19 cellular contexts compared by ENCODE assay signal in genomic region chr17:82803606-82804005, GRCh38. TPM values are rescaled to one million over a fixed set of nuclear protein-coding genes. Genes with fewer than 3 reads are reported as not detected.
A peak's percentile ranks its signal among the peaks of the same experiment; 100 is the strongest.
DNase-seq lines count a peak whose midpoint lies in the region; ATAC-seq, FAIRE-seq and TF ChIP-seq lines count a peak whose summit lies in the region.
"Had no signal": no experiment of that assay in that cellular context is flagged by ENCODE, and none has a peak within 500 bp of the region (broad histone marks: within the 10 kb centered on the region; RNA-seq: fewer than 3 reads in every experiment).

No MANE protein-coding gene starts in this region.

- H3K9me2 ChIP-seq in PC-3 (replicated peaks; ENCODE audit: low read length): no peaks in the 10 kb centered on the region

- H3K4me3 Mint-ChIP-seq in MCF 10A (ENCODE audit: unreplicated experiment) (no peak overlapping the region), endodermal cell (no peak overlapping the region)
- no peak overlapping the region for H3K4me3 Mint-ChIP-seq in stimulated activated effector memory CD8-positive, alpha-beta T cell treated with anti-CD3 and anti-CD28 coated beads, Interleukin-12 subunit alpha, Interleukin-12 subunit beta, amount 100 ng/mL, for 72 hours
- H3K4me3 Mint-ChIP-seq: CD4-positive, alpha-beta T cell; IgD-negative memory B cell had no signal

- in situ Hi-C loops in mammary epithelial cell (cut with MboI; ENCODE audit: low sequenced_read_pairs in 2 of 2): no loop called here

- no peak overlapping the region for H3K4me3 ChIP-seq in mammary epithelial cell (replicated peaks in 1 of 3; ENCODE audit: insufficient read depth in 1 of 3, low read depth in 2 of 3, low read length in 3 of 3)
- H3K4me3 ChIP-seq in HUES6 (ENCODE audit: low read depth, low read length): no peak overlapping the region
- no peak overlapping the region for H3K4me3 ChIP-seq in endodermal cell (ENCODE audit: low read length)
- no peak overlapping the region for H3K4me3 ChIP-seq in PC-3 (ENCODE audit: low read length)
- H3K4me3 ChIP-seq in smooth muscle cell: no peak overlapping the region
- H3K4me3 ChIP-seq: BLaER1 treated with 17β-estradiol and CSF1 and Interleukin-3, amounts not matched to agents 10 nM and 100 nM; GM12878 had no signal

- POLR2A ChIA-PET in MCF 10A (lab: Yijun Ruan, JAX): no interaction called here
- POLR2A ChIA-PET in PC-3 (lab: Charles Lee; ENCODE audit: unreplicated experiment): no interaction called here

- TF ChIP-seq CTCF in MCF 10A (IDR thresholded peaks at IDR 0.05; ENCODE audit: unreplicated experiment): no peak
- TF ChIP-seq CTCF in mammary epithelial cell (conservative IDR thresholded peaks at IDR 0.05 in 1 of 2, IDR thresholded peaks at IDR 0.05 in 1 of 2; ENCODE audit: extremely low read depth in 1 of 2, insufficient read depth in 1 of 2, low read depth in 1 of 2, low read length in 2 of 2): no peak
- no peak for TF ChIP-seq CTCF in endodermal cell (conservative IDR thresholded peaks at IDR 0.05)
- no peak for TF ChIP-seq CTCF in PC-3 (conservative IDR thresholded peaks at IDR 0.05; ENCODE audit: low read depth, low read length)
- no peak for TF ChIP-seq CTCF in smooth muscle cell (IDR thresholded peaks at IDR 0.05; ENCODE audit: borderline replicate concordance, insufficient read depth, poor library complexity, severe bottlenecking)

- no peak for ATAC-seq in stimulated activated effector memory CD8-positive, alpha-beta T cell treated with anti-CD3 and anti-CD28 coated beads, Interleukin-12 subunit alpha, Interleukin-12 subunit beta, amount 100 ng/mL, for 72 hours
- no peak for ATAC-seq in PC-3
- ATAC-seq: GM12878 had no signal

- H3K27me3 Mint-ChIP-seq in MCF 10A (ENCODE audit: insufficient read depth, unreplicated experiment) (no peaks in the 10 kb centered on the region), endodermal cell (ENCODE audit: insufficient read depth) (no peaks in the 10 kb centered on the region)
- H3K27me3 Mint-ChIP-seq: CD4-positive, alpha-beta T cell; IgD-negative memory B cell had no signal

- H3K27ac ChIP-seq in mammary epithelial cell (ENCODE audit: insufficient read depth, low read depth, low read length): no peak overlapping the region
- H3K27ac ChIP-seq in HUES6 (ENCODE audit: low read depth, low read length): no peak overlapping the region
- no peak overlapping the region for H3K27ac ChIP-seq in endodermal cell (ENCODE audit: low read depth, low read length)
- H3K27ac ChIP-seq in PC-3 (ENCODE audit: low read length): no peak overlapping the region
- H3K27ac ChIP-seq in smooth muscle cell (ENCODE audit: low read depth): no peak overlapping the region
- H3K27ac ChIP-seq: 22Rv1; BLaER1 treated with 17β-estradiol and CSF1 and Interleukin-3, amounts not matched to agents 10 nM and 100 nM had no signal

- no TSS peak for BruUV-seq in MCF 10A (replicated peaks; lab: Mats Ljungman, UMichigan)
- no TSS peak for BruUV-seq in mammary epithelial cell (replicated peaks; lab: Mats Ljungman, UMichigan)
- no TSS peak for BruUV-seq in PC-3 (replicated peaks; lab: Mats Ljungman, UMichigan)

- no peak overlapping the region for H2AFZ ChIP-seq in mammary epithelial cell (ENCODE audit: low read depth, low read length)
- H2AFZ ChIP-seq in PC-3 (ENCODE audit: low read length): no peak overlapping the region
- no peak overlapping the region for H2AFZ ChIP-seq in smooth muscle cell (ENCODE audit: low read depth)

- H3K4me2 ChIP-seq in mammary epithelial cell (ENCODE audit: insufficient read depth, low read depth, low read length): no peak overlapping the region
- H3K4me2 ChIP-seq in PC-3 (ENCODE audit: low read length): no peak overlapping the region
- H3K4me2 ChIP-seq in smooth muscle cell: no peak overlapping the region
- H3K4me2 ChIP-seq: BLaER1 treated with 17β-estradiol and CSF1 and Interleukin-3, amounts not matched to agents 10 nM and 100 nM had no signal

- H3K4me1 Mint-ChIP-seq in MCF 10A (ENCODE audit: insufficient read depth, unreplicated experiment) (no peaks in the 10 kb centered on the region), endodermal cell (no peaks in the 10 kb centered on the region)
- peaks cover 26% of the 10 kb centered on the region for H3K4me1 Mint-ChIP-seq in stimulated activated effector memory CD8-positive, alpha-beta T cell treated with anti-CD3 and anti-CD28 coated beads, Interleukin-12 subunit alpha, Interleukin-12 subunit beta, amount 100 ng/mL, for 72 hours

- FAIRE-seq in H54 (lab: Jason Lieb, UNC): no peak
- FAIRE-seq: GM12878, GM18507 had no signal

- H3K9me3 Mint-ChIP-seq in MCF 10A (ENCODE audit: unreplicated experiment) (peaks cover 7% of the 10 kb centered on the region), endodermal cell (peaks cover 31% of the 10 kb centered on the region)
- no peaks in the 10 kb centered on the region for H3K9me3 Mint-ChIP-seq in stimulated activated effector memory CD8-positive, alpha-beta T cell treated with anti-CD3 and anti-CD28 coated beads, Interleukin-12 subunit alpha, Interleukin-12 subunit beta, amount 100 ng/mL, for 72 hours
- H3K9me3 Mint-ChIP-seq: CD4-positive, alpha-beta T cell had no signal

- no peaks in the 10 kb centered on the region for H3K9me3 ChIP-seq in mammary epithelial cell (replicated peaks; ENCODE audit: insufficient read depth, low read length)
- H3K9me3 ChIP-seq in HUES6 (ENCODE audit: control insufficient read depth, insufficient read depth, low read depth, low read length): peaks cover 16% of the 10 kb centered on the region
- H3K9me3 ChIP-seq in endodermal cell (ENCODE audit: control insufficient read depth, low read length): no peaks in the 10 kb centered on the region
- no peaks in the 10 kb centered on the region for H3K9me3 ChIP-seq in PC-3 (ENCODE audit: low read length)
- no peaks in the 10 kb centered on the region for H3K9me3 ChIP-seq in smooth muscle cell (replicated peaks; ENCODE audit: low read depth)

- TF ChIP-seq POLR2A in H54 (IDR thresholded peaks at IDR 0.05; ENCODE audit: low read depth, low read length): no peak

- H3K4me1 ChIP-seq in mammary epithelial cell (ENCODE audit: insufficient read depth, low read length) (no peaks in the 10 kb centered on the region), HUES6 (ENCODE audit: control insufficient read depth, insufficient read depth, low read length) (no peaks in the 10 kb centered on the region), endodermal cell (ENCODE audit: control insufficient read depth, insufficient read depth, low read length) (no peaks in the 10 kb centered on the region), PC-3 (ENCODE audit: insufficient read depth, low read length) (no peaks in the 10 kb centered on the region), smooth muscle cell (ENCODE audit: low read depth) (no peaks in the 10 kb centered on the region)

- DNase-seq in MCF 10A (ENCODE audit: unreplicated experiment) (no peak), mammary epithelial cell (no peak), endodermal cell (no peak), PC-3 (no peak), smooth muscle cell (lab: John Stamatoyannopoulos, UW; ENCODE audit: unreplicated experiment) (no peak), H54 (ENCODE audit: insufficient read length, low spot score) (no peak)
- DNase-seq in stimulated activated effector memory CD8-positive, alpha-beta T cell treated with anti-CD3 and anti-CD28 coated beads, Interleukin-12 subunit alpha, Interleukin-12 subunit beta, amount 100 ng/mL, for 72 hours (ENCODE audit: low spot score in 2 of 2): no peak
- DNase-seq: AML-193; Calu3; CD4-positive, alpha-beta T cell; DMS 273 treated with DMSO at 0.1 percent for 48 hours had no signal

- H3K36me3 ChIP-seq in mammary epithelial cell (ENCODE audit: insufficient read depth, low read length): no peaks in the 10 kb centered on the region
- H3K36me3 ChIP-seq in HUES6 (ENCODE audit: control insufficient read depth, insufficient read depth, low read length): peaks cover 61% of the 10 kb centered on the region
- H3K36me3 ChIP-seq in endodermal cell (ENCODE audit: control insufficient read depth, insufficient read depth, low read length): peaks cover 28% of the 10 kb centered on the region
- no peaks in the 10 kb centered on the region for H3K36me3 ChIP-seq in PC-3 (ENCODE audit: low read depth, low read length)
- no peaks in the 10 kb centered on the region for H3K36me3 ChIP-seq in smooth muscle cell (ENCODE audit: low read depth)

- dilution Hi-C loops in mammary epithelial cell (cut with HindIII; ENCODE audit: low sequenced_read_pairs): no loop called here

- H3F3A ChIP-seq in PC-3 (ENCODE audit: low read length, unreplicated experiment): no peaks in the 10 kb centered on the region
- H3F3A ChIP-seq in smooth muscle cell (ENCODE audit: low read depth): no peaks in the 10 kb centered on the region

- H3K27ac Mint-ChIP-seq in MCF 10A (ENCODE audit: low read depth, unreplicated experiment) (peak overlapping the region; percentile 29), endodermal cell (peak overlapping the region; percentile 61)
- H3K27ac Mint-ChIP-seq in stimulated activated effector memory CD8-positive, alpha-beta T cell treated with anti-CD3 and anti-CD28 coated beads, Interleukin-12 subunit alpha, Interleukin-12 subunit beta, amount 100 ng/mL, for 72 hours: peak overlapping the region; percentile 40
- H3K27ac Mint-ChIP-seq: CD4-positive, alpha-beta T cell; IgD-negative memory B cell had no signal

- intact Hi-C loops in MCF 10A (cut with micrococcal nuclease) (no loop called here), mammary epithelial cell (cut with micrococcal nuclease) (no loop called here), PC-3 (cut with micrococcal nuclease) (no loop called here)

- H3K79me2 ChIP-seq in mammary epithelial cell (ENCODE audit: insufficient read depth, low read length) (peaks cover 33% of the 10 kb centered on the region), PC-3 (ENCODE audit: low read length) (no peaks in the 10 kb centered on the region), smooth muscle cell (ENCODE audit: low read depth) (no peaks in the 10 kb centered on the region)

- H3K27me3 ChIP-seq in mammary epithelial cell (ENCODE audit: insufficient read depth, low read length): no peaks in the 10 kb centered on the region
- H3K27me3 ChIP-seq in HUES6 (ENCODE audit: control insufficient read depth, insufficient read depth, low read length): no peaks in the 10 kb centered on the region
- no peaks in the 10 kb centered on the region for H3K27me3 ChIP-seq in endodermal cell (ENCODE audit: control insufficient read depth, insufficient read depth, low read length, poor library complexity, severe bottlenecking)
- no peaks in the 10 kb centered on the region for H3K27me3 ChIP-seq in PC-3 (ENCODE audit: low read length)
- no peaks in the 10 kb centered on the region for H3K27me3 ChIP-seq in smooth muscle cell (ENCODE audit: low read depth)
- H3K27me3 ChIP-seq: BLaER1 treated with 17β-estradiol and CSF1 and Interleukin-3, amounts not matched to agents 10 nM and 100 nM had no signal

- H3K9ac ChIP-seq in mammary epithelial cell (ENCODE audit: insufficient read depth, low read length) (no peak overlapping the region), HUES6 (ENCODE audit: low read length) (peak overlapping the region; percentile 39), endodermal cell (ENCODE audit: extremely low read depth, low read length, poor library complexity, severe bottlenecking) (no peak overlapping the region), PC-3 (ENCODE audit: low read length) (no peak overlapping the region), smooth muscle cell (ENCODE audit: low read depth) (no peak overlapping the region)
- H3K9ac ChIP-seq: BLaER1 treated with 17β-estradiol and CSF1 and Interleukin-3, amounts not matched to agents 10 nM and 100 nM had no signal

- H4K20me1 ChIP-seq in mammary epithelial cell (ENCODE audit: insufficient read depth, low read length) (peaks cover 7% of the 10 kb centered on the region), PC-3 (ENCODE audit: low read length) (no peaks in the 10 kb centered on the region), smooth muscle cell (ENCODE audit: low read depth) (peaks cover 14% of the 10 kb centered on the region)

- 93% methylated on average over 8 of the region's 15 CpGs for WGBS in mammary epithelial cell (ENCODE audit: low coverage, missing lambda C conversion rate)
- 91 to 96% methylated on average over 5 to 15 of the region's 15 CpGs for WGBS in endodermal cell (ENCODE audit: insufficient coverage in 1 of 2, insufficient read length in 1 of 2), 2 experiments
- 98% methylated on average over 15 of the region's 15 CpGs for WGBS in smooth muscle cell (ENCODE audit: low lambda C conversion rate)

- peaks cover 24% of the 10 kb centered on the region for H3K36me3 Mint-ChIP-seq in MCF 10A (ENCODE audit: insufficient read depth, unreplicated experiment)
- peaks cover 46% of the 10 kb centered on the region for H3K36me3 Mint-ChIP-seq in endodermal cell (ENCODE audit: low read depth)
- H3K36me3 Mint-ChIP-seq in stimulated activated effector memory CD8-positive, alpha-beta T cell treated with anti-CD3 and anti-CD28 coated beads, Interleukin-12 subunit alpha, Interleukin-12 subunit beta, amount 100 ng/mL, for 72 hours: peaks cover 10% of the 10 kb centered on the region

- CTCF ChIA-PET in MCF 10A (lab: Yijun Ruan, JAX): no interaction called here
- CTCF ChIA-PET in mammary epithelial cell (lab: Charles Lee; ENCODE audit: low non-redundant PET): no interaction called here
- CTCF ChIA-PET in PC-3 (lab: Charles Lee): no interaction called here

RNA-seq across cellular contexts. Expression of gene ZNF750, which starts 36.2 kb away (rescaled TPM):
- total RNA-seq in MCF 10A (2022) (0.14 TPM in 1 of 2 replicates, not detected in the other), mammary epithelial cell (1 to 10 TPM in 1 of 2 donors, under 1 TPM in 1; 0.33 to 1.1 TPM), endodermal cell (not detected), PC-3 (2014; rRNA removed) (not detected in 2 replicates), smooth muscle cell (4.5 and 7.1 TPM in 2 replicates)
- polyA plus RNA-seq in mammary epithelial cell (0.23 TPM), smooth muscle cell (0.93 and 3.2 TPM in 2 replicates)
- polyA minus RNA-seq in mammary epithelial cell: 3.4 TPM
- polyA plus RNA-seq in endodermal cell (2013, experiment 1 of 2): not detected
- not detected for polyA plus RNA-seq in endodermal cell (2013, experiment 2 of 2)
- total RNA-seq: Calu3; CD4-positive, alpha-beta T cell; G401; GM12878; H4 had no signal
- polyA plus RNA-seq: IgD-negative memory B cell had no signal

RNA-seq across cellular contexts. Expression of gene TBCD, which starts 51.7 kb away (rescaled TPM):
- total RNA-seq in MCF 10A (2022): 66.8 and 76.2 TPM in 2 replicates
- total RNA-seq in mammary epithelial cell: 10 to 100 TPM; 28.7 to 90.9 TPM
- polyA plus RNA-seq in mammary epithelial cell: 69.5 TPM
- 80.5 TPM for polyA minus RNA-seq in mammary epithelial cell
- 100 to 1,000 TPM; 107 TPM for total RNA-seq in endodermal cell
- 107 TPM for polyA plus RNA-seq in endodermal cell (2013, experiment 1 of 2)
- 106 TPM for polyA plus RNA-seq in endodermal cell (2013, experiment 2 of 2)
- 29.6 and 52.5 TPM in 2 replicates for total RNA-seq in PC-3 (2014; rRNA removed)
- total RNA-seq in smooth muscle cell: 29.1 and 31.5 TPM in 2 replicates
- 38.8 and 45.3 TPM in 2 replicates for polyA plus RNA-seq in smooth muscle cell
